1 cellular context compared by ENCODE assay signal in the genomic region with DNA sequence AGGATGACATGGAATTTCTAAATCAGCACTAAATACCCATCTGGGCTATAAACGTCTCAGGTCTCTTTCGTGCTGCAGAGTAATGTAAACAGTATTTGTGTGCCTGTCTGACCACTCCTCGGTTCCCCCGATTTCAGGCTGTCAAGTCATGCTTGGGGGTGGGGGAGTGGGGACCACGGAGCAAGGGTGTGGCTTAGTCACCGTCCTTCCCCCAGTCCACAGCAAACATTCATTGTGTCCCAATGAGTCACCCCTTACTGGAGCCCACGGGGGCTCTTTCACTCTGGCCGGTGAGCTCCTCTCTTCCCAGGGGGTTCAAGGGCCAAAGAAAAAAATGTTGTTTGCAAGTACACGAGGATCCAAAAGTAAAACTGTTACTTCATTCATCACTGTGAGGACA.
TF ChIP-seq lines count a peak whose summit lies in the region.

No MANE protein-coding gene starts in this region.

TF ChIP-seq in HepG2, 621 proteins besides CTCF, POLR2A, EP300 and RAD21 (continued from another document and continues in another):
- TF ChIP-seq, protein P1, sequence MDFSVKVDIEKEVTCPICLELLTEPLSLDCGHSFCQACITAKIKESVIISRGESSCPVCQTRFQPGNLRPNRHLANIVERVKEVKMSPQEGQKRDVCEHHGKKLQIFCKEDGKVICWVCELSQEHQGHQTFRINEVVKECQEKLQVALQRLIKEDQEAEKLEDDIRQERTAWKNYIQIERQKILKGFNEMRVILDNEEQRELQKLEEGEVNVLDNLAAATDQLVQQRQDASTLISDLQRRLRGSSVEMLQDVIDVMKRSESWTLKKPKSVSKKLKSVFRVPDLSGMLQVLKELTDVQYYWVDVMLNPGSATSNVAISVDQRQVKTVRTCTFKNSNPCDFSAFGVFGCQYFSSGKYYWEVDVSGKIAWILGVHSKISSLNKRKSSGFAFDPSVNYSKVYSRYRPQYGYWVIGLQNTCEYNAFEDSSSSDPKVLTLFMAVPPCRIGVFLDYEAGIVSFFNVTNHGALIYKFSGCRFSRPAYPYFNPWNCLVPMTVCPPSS (IDR thresholded peaks at IDR 0.05), result no peak
- TF ChIP-seq RBFOX2 (IDR thresholded peaks at IDR 0.05; ENCODE audit: low read depth, low read length), result no peak
- TF ChIP-seq E2F1 (CRISPR knock-in tag; IDR thresholded peaks at IDR 0.05), result no peak
- 0 out of 2 replicates have a peak, but pooled peaks have one; percentile 21 for TF ChIP-seq HDAC2 (CRISPR knock-in tag; IDR thresholded peaks at IDR 0.05)
- TF ChIP-seq, protein P2, sequence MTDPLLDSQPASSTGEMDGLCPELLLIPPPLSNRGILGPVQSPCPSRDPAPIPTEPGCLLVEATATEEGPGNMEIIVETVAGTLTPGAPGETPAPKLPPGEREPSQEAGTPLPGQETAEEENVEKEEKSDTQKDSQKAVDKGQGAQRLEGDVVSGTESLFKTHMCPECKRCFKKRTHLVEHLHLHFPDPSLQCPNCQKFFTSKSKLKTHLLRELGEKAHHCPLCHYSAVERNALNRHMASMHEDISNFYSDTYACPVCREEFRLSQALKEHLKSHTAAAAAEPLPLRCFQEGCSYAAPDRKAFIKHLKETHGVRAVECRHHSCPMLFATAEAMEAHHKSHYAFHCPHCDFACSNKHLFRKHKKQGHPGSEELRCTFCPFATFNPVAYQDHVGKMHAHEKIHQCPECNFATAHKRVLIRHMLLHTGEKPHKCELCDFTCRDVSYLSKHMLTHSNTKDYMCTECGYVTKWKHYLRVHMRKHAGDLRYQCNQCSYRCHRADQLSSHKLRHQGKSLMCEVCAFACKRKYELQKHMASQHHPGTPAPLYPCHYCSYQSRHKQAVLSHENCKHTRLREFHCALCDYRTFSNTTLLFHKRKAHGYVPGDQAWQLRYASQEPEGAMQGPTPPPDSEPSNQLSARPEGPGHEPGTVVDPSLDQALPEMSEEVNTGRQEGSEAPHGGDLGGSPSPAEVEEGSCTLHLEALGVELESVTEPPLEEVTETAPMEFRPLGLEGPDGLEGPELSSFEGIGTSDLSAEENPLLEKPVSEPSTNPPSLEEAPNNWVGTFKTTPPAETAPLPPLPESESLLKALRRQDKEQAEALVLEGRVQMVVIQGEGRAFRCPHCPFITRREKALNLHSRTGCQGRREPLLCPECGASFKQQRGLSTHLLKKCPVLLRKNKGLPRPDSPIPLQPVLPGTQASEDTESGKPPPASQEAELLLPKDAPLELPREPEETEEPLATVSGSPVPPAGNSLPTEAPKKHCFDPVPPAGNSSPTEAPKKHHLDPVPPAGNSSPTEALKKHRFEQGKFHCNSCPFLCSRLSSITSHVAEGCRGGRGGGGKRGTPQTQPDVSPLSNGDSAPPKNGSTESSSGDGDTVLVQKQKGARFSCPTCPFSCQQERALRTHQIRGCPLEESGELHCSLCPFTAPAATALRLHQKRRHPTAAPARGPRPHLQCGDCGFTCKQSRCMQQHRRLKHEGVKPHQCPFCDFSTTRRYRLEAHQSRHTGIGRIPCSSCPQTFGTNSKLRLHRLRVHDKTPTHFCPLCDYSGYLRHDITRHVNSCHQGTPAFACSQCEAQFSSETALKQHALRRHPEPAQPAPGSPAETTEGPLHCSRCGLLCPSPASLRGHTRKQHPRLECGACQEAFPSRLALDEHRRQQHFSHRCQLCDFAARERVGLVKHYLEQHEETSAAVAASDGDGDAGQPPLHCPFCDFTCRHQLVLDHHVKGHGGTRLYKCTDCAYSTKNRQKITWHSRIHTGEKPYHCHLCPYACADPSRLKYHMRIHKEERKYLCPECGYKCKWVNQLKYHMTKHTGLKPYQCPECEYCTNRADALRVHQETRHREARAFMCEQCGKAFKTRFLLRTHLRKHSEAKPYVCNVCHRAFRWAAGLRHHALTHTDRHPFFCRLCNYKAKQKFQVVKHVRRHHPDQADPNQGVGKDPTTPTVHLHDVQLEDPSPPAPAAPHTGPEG (CRISPR knock-in tag; IDR thresholded peaks at IDR 0.05), result no peak
- TF ChIP-seq PCBP1 (IDR thresholded peaks at IDR 0.05; ENCODE audit: borderline replicate concordance, low read depth, low read length), result no peak
- TF ChIP-seq ZNF780A (CRISPR knock-in tag; IDR thresholded peaks at IDR 0.05), result no peak
- TF ChIP-seq ATF7 (IDR thresholded peaks at IDR 0.05), result no peak
- TF ChIP-seq ATF7 (CRISPR knock-in tag; IDR thresholded peaks at IDR 0.05), result no peak
- TF ChIP-seq IKZF4 (CRISPR knock-in tag; IDR thresholded peaks at IDR 0.05; ENCODE audit: borderline replicate concordance, low read depth, not compliant biosample characterization), result no peak
- TF ChIP-seq HNRNPK (IDR thresholded peaks at IDR 0.05; ENCODE audit: low read depth, low read length, poor library complexity, severe bottlenecking), result no peak
- no peak for TF ChIP-seq ARNT2 (CRISPR knock-in tag; IDR thresholded peaks at IDR 0.05; ENCODE audit: low read depth)
- 0 out of 2 replicates have a peak, but pooled peaks have one; percentile 28 for TF ChIP-seq NR2C2 (CRISPR knock-in tag; IDR thresholded peaks at IDR 0.05; ENCODE audit: borderline replicate concordance)
- TF ChIP-seq MXD4 (CRISPR knock-in tag; IDR thresholded peaks at IDR 0.05), result no peak
- no peak for TF ChIP-seq ZNF572 (CRISPR knock-in tag; IDR thresholded peaks at IDR 0.05)
- TF ChIP-seq MTF1 (CRISPR knock-in tag; IDR thresholded peaks at IDR 0.05), result no peak
- TF ChIP-seq CCAR2 (optimal IDR thresholded peaks at IDR 0.05; ENCODE audit: low read depth, low read length), result no peak
- TF ChIP-seq FOXC1 (CRISPR knock-in tag; IDR thresholded peaks at IDR 0.05; ENCODE audit: borderline replicate concordance), result no peak
- TF ChIP-seq ONECUT2 (CRISPR knock-in tag; IDR thresholded peaks at IDR 0.05), result no peak
- no peak for TF ChIP-seq TFAP4 (IDR thresholded peaks at IDR 0.05; ENCODE audit: borderline replicate concordance, low read depth)
- TF ChIP-seq TBP (CRISPR knock-in tag; IDR thresholded peaks at IDR 0.05), result no peak
- TF ChIP-seq REL (CRISPR knock-in tag; conservative IDR thresholded peaks at IDR 0.05), result no peak
- TF ChIP-seq POLR2G (IDR thresholded peaks at IDR 0.05; ENCODE audit: low read depth, low read length), result no peak
- TF ChIP-seq PHB2 (IDR thresholded peaks at IDR 0.05; ENCODE audit: partially characterized antibody), result no peak
- TF ChIP-seq TBX2 (CRISPR knock-in tag; IDR thresholded peaks at IDR 0.05; ENCODE audit: borderline replicate concordance), result peak; percentile 29; the same call in 1 of the 2 replicates
- TF ChIP-seq ARID2 (CRISPR knock-in tag; IDR thresholded peaks at IDR 0.05; ENCODE audit: borderline replicate concordance), result no peak
- no peak for TF ChIP-seq SNAI1 (CRISPR knock-in tag; IDR thresholded peaks at IDR 0.05; ENCODE audit: borderline replicate concordance)
- peak; percentile 68; the same call in 1 of the 2 replicates for TF ChIP-seq SALL1 (CRISPR knock-in tag; IDR thresholded peaks at IDR 0.05)
- TF ChIP-seq, protein P3, sequence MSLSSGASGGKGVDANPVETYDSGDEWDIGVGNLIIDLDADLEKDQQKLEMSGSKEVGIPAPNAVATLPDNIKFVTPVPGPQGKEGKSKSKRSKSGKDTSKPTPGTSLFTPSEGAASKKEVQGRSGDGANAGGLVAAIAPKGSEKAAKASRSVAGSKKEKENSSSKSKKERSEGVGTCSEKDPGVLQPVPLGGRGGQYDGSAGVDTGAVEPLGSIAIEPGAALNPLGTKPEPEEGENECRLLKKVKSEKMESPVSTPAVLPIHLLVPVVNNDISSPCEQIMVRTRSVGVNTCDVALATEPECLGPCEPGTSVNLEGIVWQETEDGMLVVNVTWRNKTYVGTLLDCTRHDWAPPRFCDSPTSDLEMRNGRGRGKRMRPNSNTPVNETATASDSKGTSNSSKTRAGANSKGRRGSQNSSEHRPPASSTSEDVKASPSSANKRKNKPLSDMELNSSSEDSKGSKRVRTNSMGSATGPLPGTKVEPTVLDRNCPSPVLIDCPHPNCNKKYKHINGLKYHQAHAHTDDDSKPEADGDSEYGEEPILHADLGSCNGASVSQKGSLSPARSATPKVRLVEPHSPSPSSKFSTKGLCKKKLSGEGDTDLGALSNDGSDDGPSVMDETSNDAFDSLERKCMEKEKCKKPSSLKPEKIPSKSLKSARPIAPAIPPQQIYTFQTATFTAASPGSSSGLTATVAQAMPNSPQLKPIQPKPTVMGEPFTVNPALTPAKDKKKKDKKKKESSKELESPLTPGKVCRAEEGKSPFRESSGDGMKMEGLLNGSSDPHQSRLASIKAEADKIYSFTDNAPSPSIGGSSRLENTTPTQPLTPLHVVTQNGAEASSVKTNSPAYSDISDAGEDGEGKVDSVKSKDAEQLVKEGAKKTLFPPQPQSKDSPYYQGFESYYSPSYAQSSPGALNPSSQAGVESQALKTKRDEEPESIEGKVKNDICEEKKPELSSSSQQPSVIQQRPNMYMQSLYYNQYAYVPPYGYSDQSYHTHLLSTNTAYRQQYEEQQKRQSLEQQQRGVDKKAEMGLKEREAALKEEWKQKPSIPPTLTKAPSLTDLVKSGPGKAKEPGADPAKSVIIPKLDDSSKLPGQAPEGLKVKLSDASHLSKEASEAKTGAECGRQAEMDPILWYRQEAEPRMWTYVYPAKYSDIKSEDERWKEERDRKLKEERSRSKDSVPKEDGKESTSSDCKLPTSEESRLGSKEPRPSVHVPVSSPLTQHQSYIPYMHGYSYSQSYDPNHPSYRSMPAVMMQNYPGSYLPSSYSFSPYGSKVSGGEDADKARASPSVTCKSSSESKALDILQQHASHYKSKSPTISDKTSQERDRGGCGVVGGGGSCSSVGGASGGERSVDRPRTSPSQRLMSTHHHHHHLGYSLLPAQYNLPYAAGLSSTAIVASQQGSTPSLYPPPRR (CRISPR knock-in tag; IDR thresholded peaks at IDR 0.05; ENCODE audit: borderline replicate concordance), result no peak; the same call in 1 of the 2 replicates
- TF ChIP-seq BCL3 (CRISPR knock-in tag; IDR thresholded peaks at IDR 0.05), result 0 out of 2 replicates have a peak, but pooled peaks have one; percentile 20
- TF ChIP-seq MIER2 (CRISPR knock-in tag; IDR thresholded peaks at IDR 0.05), result no peak
- peak; percentile 53; the same call in 1 of the 2 replicates for TF ChIP-seq ZNF878 (CRISPR knock-in tag; IDR thresholded peaks at IDR 0.05)
- no peak for TF ChIP-seq RARG (CRISPR knock-in tag; IDR thresholded peaks at IDR 0.05; ENCODE audit: low read depth)
- TF ChIP-seq TCF7 (IDR thresholded peaks at IDR 0.05; ENCODE audit: low read depth), result peak; percentile 12; the same call in 1 of the 2 replicates
- no peak for TF ChIP-seq ZNF207 (IDR thresholded peaks at IDR 0.05; ENCODE audit: borderline replicate concordance)
- TF ChIP-seq ZNF883 (CRISPR knock-in tag; IDR thresholded peaks at IDR 0.05; ENCODE audit: not compliant biosample characterization), result no peak
- TF ChIP-seq MIXL1 (CRISPR knock-in tag; IDR thresholded peaks at IDR 0.05), result no peak
- no peak for TF ChIP-seq SP140L (CRISPR knock-in tag; IDR thresholded peaks at IDR 0.05; ENCODE audit: borderline replicate concordance)
- TF ChIP-seq SALL2 (CRISPR knock-in tag; IDR thresholded peaks at IDR 0.05), result no peak
- TF ChIP-seq ERF (CRISPR knock-in tag; IDR thresholded peaks at IDR 0.05), result no peak
- no peak for TF ChIP-seq RBAK (CRISPR knock-in tag; IDR thresholded peaks at IDR 0.05)
- TF ChIP-seq MED8 (CRISPR knock-in tag; IDR thresholded peaks at IDR 0.05; ENCODE audit: insufficient replicate concordance), result no peak
- no peak for TF ChIP-seq ZNF446 (CRISPR knock-in tag; IDR thresholded peaks at IDR 0.05)
- TF ChIP-seq MXD3 (CRISPR knock-in tag; IDR thresholded peaks at IDR 0.05), result no peak
- TF ChIP-seq HNRNPLL (IDR thresholded peaks at IDR 0.05; ENCODE audit: low read depth, low read length, poor library complexity, severe bottlenecking), result no peak
- peak; percentile 66; the same call in 1 of the 2 replicates for TF ChIP-seq JUN (CRISPR knock-in tag; IDR thresholded peaks at IDR 0.05)
- TF ChIP-seq KLF12 (CRISPR knock-in tag; IDR thresholded peaks at IDR 0.05; ENCODE audit: borderline replicate concordance), result no peak
- TF ChIP-seq, protein P4, sequence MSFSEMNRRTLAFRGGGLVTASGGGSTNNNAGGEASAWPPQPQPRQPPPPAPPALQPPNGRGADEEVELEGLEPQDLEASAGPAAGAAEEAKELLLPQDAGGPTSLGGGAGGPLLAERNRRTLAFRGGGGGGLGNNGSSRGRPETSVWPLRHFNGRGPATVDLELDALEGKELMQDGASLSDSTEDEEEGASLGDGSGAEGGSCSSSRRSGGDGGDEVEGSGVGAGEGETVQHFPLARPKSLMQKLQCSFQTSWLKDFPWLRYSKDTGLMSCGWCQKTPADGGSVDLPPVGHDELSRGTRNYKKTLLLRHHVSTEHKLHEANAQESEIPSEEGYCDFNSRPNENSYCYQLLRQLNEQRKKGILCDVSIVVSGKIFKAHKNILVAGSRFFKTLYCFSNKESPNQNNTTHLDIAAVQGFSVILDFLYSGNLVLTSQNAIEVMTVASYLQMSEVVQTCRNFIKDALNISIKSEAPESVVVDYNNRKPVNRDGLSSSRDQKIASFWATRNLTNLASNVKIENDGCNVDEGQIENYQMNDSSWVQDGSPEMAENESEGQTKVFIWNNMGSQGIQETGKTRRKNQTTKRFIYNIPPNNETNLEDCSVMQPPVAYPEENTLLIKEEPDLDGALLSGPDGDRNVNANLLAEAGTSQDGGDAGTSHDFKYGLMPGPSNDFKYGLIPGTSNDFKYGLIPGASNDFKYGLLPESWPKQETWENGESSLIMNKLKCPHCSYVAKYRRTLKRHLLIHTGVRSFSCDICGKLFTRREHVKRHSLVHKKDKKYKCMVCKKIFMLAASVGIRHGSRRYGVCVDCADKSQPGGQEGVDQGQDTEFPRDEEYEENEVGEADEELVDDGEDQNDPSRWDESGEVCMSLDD (CRISPR knock-in tag; IDR thresholded peaks at IDR 0.05; ENCODE audit: borderline replicate concordance), result peak; percentile 80; the same call in 1 of the 2 replicates
